Comparison of ENCODE assay signal across 31 cellular contexts in genomic region chr13:112972258-112972657, GRCh38.
"Had no signal": no experiment of that assay in that cellular context is flagged by ENCODE, and none has a peak within 500 bp of the region (broad histone marks: within the 10 kb centered on the region; RNA-seq: fewer than 3 reads in every experiment).

No MANE protein-coding gene starts in this region.

- H3K4me3 Mint-ChIP-seq: activated B cell treated with CpG ODN at 0.5 μM for 24 hours; activated CD8-positive, alpha-beta T cell treated with anti-CD3 and anti-CD28 coated beads for 36 hours; activated T-cell treated with anti-CD3 and anti-CD28 coated beads, Interleukin-2, amount 50 U/mL, for 4 hours; activated T-helper 17 cell treated with anti-CD3 and anti-CD28 coated beads, Interleukin-2, amount 50 U/mL, for 72 hours; central memory CD8-positive, alpha-beta T cell; dendritic cell treated with granulocyte-macrophage colony-stimulating factor and Interleukin-4, amounts not matched to agents 40 ng/mL and 50 ng/mL, for 4 days; endodermal cell; T-helper 17 cell; T-helper 2 cell treated with Interferon-gamma antibody and Interleukin-4, amounts not matched to agents 5 μg/mL and 100 μg/mL, for 36 hours had no signal

- H3K27me3 ChIP-seq: ascending aorta had no signal

- H3K4me3 ChIP-seq: ascending aorta, coronary artery, heart left ventricle had no signal

- H3K27ac ChIP-seq: ascending aorta, brain microvascular endothelial cell, coronary artery, heart left ventricle, WERI-Rb-1 had no signal

- H3K27me3 Mint-ChIP-seq: activated CD8-positive, alpha-beta T cell treated with anti-CD3 and anti-CD28 coated beads for 36 hours; activated naive CD8-positive, alpha-beta T cell; activated T-helper 17 cell treated with anti-CD3 and anti-CD28 coated beads, Interleukin-2, amount 50 U/mL, for 72 hours; central memory CD8-positive, alpha-beta T cell had no signal

- H3K36me3 ChIP-seq: ascending aorta, brain microvascular endothelial cell, heart left ventricle, WERI-Rb-1 had no signal

- H3K27ac Mint-ChIP-seq: activated B cell treated with CpG ODN at 0.5 μM for 24 hours; activated CD8-positive, alpha-beta T cell treated with anti-CD3 and anti-CD28 coated beads for 36 hours; activated naive CD8-positive, alpha-beta T cell; activated T-helper 17 cell treated with anti-CD3 and anti-CD28 coated beads, Interleukin-2, amount 50 U/mL, for 72 hours; dendritic cell treated with granulocyte-macrophage colony-stimulating factor and Interleukin-4, amounts not matched to agents 40 ng/mL and 50 ng/mL, for 4 days; endodermal cell; T-helper 17 cell; T-helper 2 cell treated with Interferon-gamma antibody and Interleukin-4, amounts not matched to agents 5 μg/mL and 100 μg/mL, for 36 hours had no signal

- H3K9me3 ChIP-seq: ascending aorta, heart left ventricle had no signal

- H3K9me3 Mint-ChIP-seq: activated B cell treated with CpG ODN at 0.5 μM for 24 hours; activated T-cell treated with anti-CD3 and anti-CD28 coated beads, Interleukin-2, amount 50 U/mL, for 4 hours; central memory CD8-positive, alpha-beta T cell; T-helper 2 cell treated with Interferon-gamma antibody and Interleukin-4, amounts not matched to agents 5 μg/mL and 100 μg/mL, for 36 hours had no signal

- DNase-seq: activated B cell treated with CpG ODN at 0.5 μM for 24 hours; activated CD4-positive, alpha-beta T cell treated with anti-CD3 and anti-CD28 coated beads for 48 hours; activated CD4-positive, alpha-beta T cell treated with anti-CD3 and anti-CD28 coated beads, Interleukin-2, amount 50 U/mL, for 1 hour; activated CD4-positive, alpha-beta T cell treated with anti-CD3 and anti-CD28 coated beads, Interleukin-2, amount 50 U/mL, for 48 hours; activated CD8-positive, alpha-beta memory T cell treated with anti-CD3 and anti-CD28 coated beads for 24 hours; activated CD8-positive, alpha-beta T cell treated with anti-CD3 and anti-CD28 coated beads for 36 hours; activated effector memory CD4-positive, alpha-beta T cell treated with Interleukin-2 at 50 U/mL for 16 hours; activated gamma-delta T cell treated with Interleukin-2 at 50 U/mL for 16 hours; activated naive CD4-positive, alpha-beta T cell treated with anti-CD3 and anti-CD28 coated beads, Interleukin-2, amount 50 U/mL, for 16 hours; activated naive CD4-positive, alpha-beta T cell treated with Interleukin-2 at 50 U/mL for 16 hours; activated T-cell treated with anti-CD3 and anti-CD28 coated beads, Interleukin-2, amount 50 U/mL, for 4 hours; brain microvascular endothelial cell; effector memory CD4-positive, alpha-beta T cell; endodermal cell; foreskin fibroblast; T-helper 1 cell; T-helper 17 cell; T1000; WERI-Rb-1 had no signal

- ATAC-seq: activated CD4-positive, CD25-positive, alpha-beta regulatory T cell treated with anti-CD3 and anti-CD28 coated beads, Interleukin-2, amount 50 U/mL, for 24 hours; activated CD8-positive, alpha-beta T cell treated with anti-CD3 and anti-CD28 coated beads for 36 hours; activated T-cell treated with anti-CD3 and anti-CD28 coated beads, Interleukin-2, amount 50 U/mL, for 4 hours; activated T-helper 17 cell treated with anti-CD3 and anti-CD28 coated beads, Interleukin-2, amount 50 U/mL, for 72 hours; esophagus mucosa; heart left ventricle; T-helper 17 cell had no signal

- FAIRE-seq: bronchial epithelial cell, frontal cortex had no signal
